ENCODE assay signal across 8 cellular contexts in genomic region chr19:18118420-18119242, GRCh38. TPM values are rescaled to one million over a fixed set of nuclear protein-coding genes. Genes with fewer than 3 reads are reported as not detected.
DNase-seq lines count a peak whose midpoint lies in the region; ATAC-seq and TF ChIP-seq lines count a peak whose summit lies in the region.

No MANE protein-coding gene starts in this region.

- H3K4me3 ChIP-seq in GM23248 (peak overlapping the region; percentile 83), left ventricle myocardium inferior (peak overlapping the region; percentile 87), skeletal muscle tissue (ENCODE audit: low read length in 3 of 3) (peak overlapping the region; percentile 51 to 69 (median 65))

- no peaks in the 10 kb centered on the region for H3K9me3 Mint-ChIP-seq in WTC11

- H3K9me3 ChIP-seq in GM23248 (ENCODE audit: low read depth) (no peaks in the 10 kb centered on the region), left ventricle myocardium inferior (replicated peaks) (no peaks in the 10 kb centered on the region), skeletal muscle tissue (ENCODE audit: control insufficient read depth in 3 of 3, low read length in 3 of 3) (no peaks in the 10 kb centered on the region)

- in situ Hi-C loops in GM23248 (cut with MboI): no loop called here

- no peaks in the 10 kb centered on the region for H3K36me3 Mint-ChIP-seq in WTC11

- peak overlapping the region; percentile 77 for H3K4me2 ChIP-seq in GM23248 (ENCODE audit: unreplicated experiment)

- no peaks in the 10 kb centered on the region for H3K27me3 ChIP-seq in GM23248 (replicated peaks; ENCODE audit: insufficient read depth)
- no peaks in the 10 kb centered on the region for H3K27me3 ChIP-seq in left ventricle myocardium inferior (ENCODE audit: low read depth)
- H3K27me3 ChIP-seq in skeletal muscle tissue (ENCODE audit: control insufficient read depth in 3 of 3, insufficient read depth in 3 of 3, low read length in 3 of 3): no peaks in the 10 kb centered on the region

- 28 to 32% methylated on average over 19 of the region's 19 CpGs for WGBS in GM23248 (ENCODE audit: low coverage in 1 of 2, low lambda C conversion rate in 2 of 2, missing lambda C conversion rate in 2 of 2), 2 experiments

- H3K79me2 ChIP-seq in GM23248 (ENCODE audit: insufficient read depth): no peaks in the 10 kb centered on the region; the same call in 1 of the 2 replicates

- TF ChIP-seq CTCF in WTC11 (IDR thresholded peaks at IDR 0.05): no peak
- no peak for TF ChIP-seq CTCF in left ventricle myocardium inferior (IDR thresholded peaks at IDR 0.05; ENCODE audit: borderline replicate concordance)

- H3K27ac ChIP-seq in GM23248 (no peak overlapping the region), left ventricle myocardium inferior (replicated peaks) (peak overlapping the region; percentile 77), skeletal muscle tissue (ENCODE audit: low read depth, low read length) (no peak overlapping the region)

- H3K4me3 Mint-ChIP-seq in WTC11: peak overlapping the region; percentile 81

- peak overlapping the region; percentile 79 for H3K9ac ChIP-seq in GM23248
- H3K9ac ChIP-seq in skeletal muscle tissue (ENCODE audit: low read depth in 1 of 3, low read length in 3 of 3): peak overlapping the region; percentile 51 to 74 (median 53)

- intact Hi-C loops in left ventricle myocardium inferior (cut with micrococcal nuclease): loop anchor here (10.0 kb wide), 1 partner anchor 136 kb away; a partner anchor contains a TSS

- DNase-seq in GM23248 (peak; percentile 41), WTC11 (ENCODE audit: low spot score) (no peak), left ventricle myocardium inferior (no peak), islet precursor cell (no peak), OCI-M2 (lab: John Stamatoyannopoulos, UW; ENCODE audit: unreplicated experiment) (no peak), NAMALWA (ENCODE audit: low spot score) (no peak)

- no peaks in the 10 kb centered on the region for H3K36me3 ChIP-seq in GM23248 (ENCODE audit: low read depth)
- peaks cover 4% of the 10 kb centered on the region for H3K36me3 ChIP-seq in left ventricle myocardium inferior
- peaks cover 0 to 15% (median 0%) of the 10 kb centered on the region in 3 donors for H3K36me3 ChIP-seq in skeletal muscle tissue (ENCODE audit: control insufficient read depth in 3 of 3, insufficient read depth in 3 of 3, low read length in 3 of 3)

- POLR2A ChIA-PET in WTC11 (lab: Charles Lee): interaction anchor here (0.5 kb wide), 1 partner anchor 161 kb away, joined by 3 read pairs; no protein-coding TSS in a partner anchor

- H3K4me1 ChIP-seq in GM23248 (ENCODE audit: insufficient read depth) (0 out of 2 replicates have a peak, but pooled peaks cover 4% of the 10 kb centered on the region), left ventricle myocardium inferior (peaks cover 27% of the 10 kb centered on the region), skeletal muscle tissue (ENCODE audit: control insufficient read depth in 3 of 3, insufficient read depth in 3 of 3, low read length in 3 of 3) (peaks cover 20 to 24% (median 20%) of the 10 kb centered on the region in 3 donors)

- no peak for ATAC-seq in WTC11
- no peak for ATAC-seq in HG03139 (IDR thresholded peaks at IDR 0.05; ENCODE audit: unreplicated experiment)

- H3K9me2 ChIP-seq in GM23248 (ENCODE audit: insufficient read depth): no peaks in the 10 kb centered on the region

- H3K27me3 Mint-ChIP-seq in WTC11 (ENCODE audit: low read depth): peaks cover 9% of the 10 kb centered on the region

- no peaks in the 10 kb centered on the region for H4K20me1 ChIP-seq in GM23248 (ENCODE audit: insufficient read depth)

- peak overlapping the region; percentile 84 for H2AFZ ChIP-seq in GM23248

- CTCF ChIA-PET in WTC11 (lab: Charles Lee): interaction anchor here (0.8 to 2.1 kb wide), 12 partner anchors 9 to 298 kb away, joined by 3 to 11 read pairs (median 5); partner anchors contain the start of genes CCDC124, MAST3 and PIK3R2

- 0 out of 2 replicates have a peak, but pooled peaks cover 6% of the 10 kb centered on the region for H3F3A ChIP-seq in GM23248 (ENCODE audit: insufficient read depth)

- peaks cover 27% of the 10 kb centered on the region for H3K4me1 Mint-ChIP-seq in WTC11

- H3K27ac Mint-ChIP-seq in WTC11: no peak overlapping the region

TF ChIP-seq in WTC11, 78 proteins besides CTCF, POLR2A, EP300 and RAD21:
- TF ChIP-seq USF2 (CRISPR knock-in tag; IDR thresholded peaks at IDR 0.05): no peak
- TF ChIP-seq ZNF138 (CRISPR knock-in tag; conservative IDR thresholded peaks at IDR 0.05): no peak
- no peak for TF ChIP-seq PRDM15 (CRISPR knock-in tag; IDR thresholded peaks at IDR 0.05)
- 0 out of 2 replicates have a peak, but pooled peaks have one; percentile 34 for TF ChIP-seq HMGXB4 (CRISPR knock-in tag; IDR thresholded peaks at IDR 0.05)

RNA-seq across cellular contexts. Expression of gene MAST3, which starts 21.1 kb away (rescaled TPM):
- 3.2 and 3.8 TPM in 2 replicates for total RNA-seq in GM23248 (2014; rRNA removed; shearing (Covaris generic))
- polyA plus RNA-seq in GM23248 (2016; fragmentation: Nextera tagmentation; extraction: Ambion mirVana): 5.6 and 6.1 TPM in 2 replicates
- total RNA-seq in WTC11 (2021): 10.8 to 11.5 TPM (median 11.2 TPM) in 3 replicates
- 4.6 TPM for total RNA-seq in left ventricle myocardium inferior
- 3.7 TPM for total RNA-seq in skeletal muscle tissue

RNA-seq across cellular contexts. Expression of gene IL12RB1, which starts 31.9 kb away (rescaled TPM):
- total RNA-seq in GM23248 (2014; rRNA removed; shearing (Covaris generic)): not detected in 2 replicates
- polyA plus RNA-seq in GM23248 (2016; fragmentation: Nextera tagmentation; extraction: Ambion mirVana): not detected in 2 replicates
- not detected in 3 replicates for total RNA-seq in WTC11 (2021)
- total RNA-seq in left ventricle myocardium inferior: 0.44 TPM
- 0.52 TPM for total RNA-seq in skeletal muscle tissue

RNA-seq across cellular contexts. Expression of gene PIK3R2, which starts 34.3 kb away (rescaled TPM):
- total RNA-seq in GM23248 (2014; rRNA removed; shearing (Covaris generic)): 29.2 and 48.9 TPM in 2 replicates
- 1.5 and 1.6 TPM in 2 replicates for polyA plus RNA-seq in GM23248 (2016; fragmentation: Nextera tagmentation; extraction: Ambion mirVana)
- 51.9 to 56.9 TPM (median 53.8 TPM) in 3 replicates for total RNA-seq in WTC11 (2021)
- 28.0 TPM for total RNA-seq in left ventricle myocardium inferior
- total RNA-seq in skeletal muscle tissue: 11.5 TPM

RNA-seq across cellular contexts. Expression of gene IFI30, which starts 55.0 kb away (rescaled TPM):
- total RNA-seq in GM23248 (2014; rRNA removed; shearing (Covaris generic)): 0.86 and 15.9 TPM in 2 replicates
- 10.3 and 14.3 TPM in 2 replicates for polyA plus RNA-seq in GM23248 (2016; fragmentation: Nextera tagmentation; extraction: Ambion mirVana)
- total RNA-seq in WTC11 (2021) (20.2 to 30.3 TPM (median 26.2 TPM) in 3 replicates), left ventricle myocardium inferior (23.3 TPM), skeletal muscle tissue (3.7 TPM)
